In the genomic region with DNA sequence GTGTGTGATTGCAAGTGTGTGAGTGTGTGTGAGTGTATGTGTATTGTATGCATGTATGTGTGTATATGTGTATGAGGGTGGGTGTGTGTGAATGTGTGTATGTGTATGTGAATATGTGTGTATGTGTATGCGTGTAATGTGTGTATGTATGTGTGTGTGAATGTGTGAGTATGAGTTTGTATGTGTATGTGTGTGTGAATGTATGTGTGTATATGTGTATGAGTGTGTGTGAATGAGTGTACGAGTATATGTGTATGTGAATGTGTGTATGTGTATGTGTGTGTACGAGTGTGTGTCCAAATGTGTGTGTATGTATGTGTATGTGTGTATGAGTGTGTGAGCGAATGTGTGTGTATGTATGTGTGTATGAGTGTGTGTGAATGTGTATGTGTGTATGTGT, we compare ENCODE assay signal across 34 cellular contexts. TPM values are rescaled to one million over a fixed set of nuclear protein-coding genes. Genes with fewer than 3 reads are reported as not detected.
"Had no signal": no experiment of that assay in that cellular context is flagged by ENCODE, and none has a peak within 500 bp of the region (broad histone marks: within the 10 kb centered on the region; RNA-seq: fewer than 3 reads in every experiment).

No MANE protein-coding gene starts in this region.

- H3K9ac ChIP-seq: neural progenitor cell, parathyroid adenoma had no signal

- H3K79me2 ChIP-seq: parathyroid adenoma had no signal

- H3K27ac Mint-ChIP-seq: mesothelial cell of epicardium; natural killer cell; nephron progenitor cell; neural progenitor cell; stimulated activated memory B cell treated with anti-CD40 and anti-IgM and Interleukin-4, amounts not matched to agents 10 μg/mL and 1 μg/mL and 100 μg/mL, for 72 hours; stimulated activated naive CD8-positive, alpha-beta T cell treated with anti-CD3 and anti-CD28 coated beads, Interleukin-15, amount 100 ng/mL, for 72 hours had no signal

- H3K27me3 ChIP-seq: neural progenitor cell, neutrophil, right lobe of liver, transverse colon, upper lobe of left lung, vagina had no signal

- H3K4me3 Mint-ChIP-seq: mesothelial cell of epicardium; naive B cell; natural killer cell; nephron progenitor cell; neural progenitor cell; stimulated activated memory B cell treated with anti-CD40 and anti-IgM and Interleukin-4, amounts not matched to agents 10 μg/mL and 1 μg/mL and 100 μg/mL, for 72 hours; stimulated activated naive CD8-positive, alpha-beta T cell treated with anti-CD3 and anti-CD28 coated beads, Interleukin-15, amount 100 ng/mL, for 72 hours had no signal

- H3K36me3 ChIP-seq: left ventricle myocardium inferior, neural progenitor cell, neutrophil, right lobe of liver, transverse colon, upper lobe of left lung, vagina had no signal

- H3K4me2 ChIP-seq: neural progenitor cell, smooth muscle cell had no signal

- H3K27ac ChIP-seq: left ventricle myocardium inferior, neural progenitor cell, neutrophil, parathyroid adenoma, psoas muscle, right lobe of liver, transverse colon, upper lobe of left lung, vagina had no signal

- H3K4me3 ChIP-seq: left ventricle myocardium inferior, lung, neural progenitor cell, psoas muscle, right lobe of liver, smooth muscle cell, transverse colon, upper lobe of left lung, vagina had no signal

- ATAC-seq: psoas muscle; right lobe of liver; stimulated activated memory B cell treated with anti-CD40 and anti-IgM and Interleukin-4, amounts not matched to agents 10 μg/mL and 1 μg/mL and 100 μg/mL, for 72 hours; stimulated activated naive CD8-positive, alpha-beta T cell treated with anti-CD3 and anti-CD28 coated beads, Interleukin-15, amount 100 ng/mL, for 72 hours had no signal

- H3K36me3 Mint-ChIP-seq: mesothelial cell of epicardium; naive B cell; natural killer cell; neural progenitor cell; stimulated activated memory B cell treated with anti-CD40 and anti-IgM and Interleukin-4, amounts not matched to agents 10 μg/mL and 1 μg/mL and 100 μg/mL, for 72 hours had no signal

- H2AFZ ChIP-seq: neural progenitor cell, parathyroid adenoma had no signal

- H3K4me1 ChIP-seq: left ventricle myocardium inferior, neural progenitor cell, parathyroid adenoma, psoas muscle, right lobe of liver, transverse colon, upper lobe of left lung, vagina had no signal

- DNase-seq: islet precursor cell; left ventricle myocardium inferior; mesendoderm; naive B cell; natural killer cell; nephron progenitor cell; occipital lobe; psoas muscle; right lobe of liver; stimulated activated CD4-positive, alpha-beta T cell treated with anti-CD3 and anti-CD28 coated beads, Interleukin-1b, Interleukin-23, amount 100 ng/mL, for 48 hours; stimulated activated CD4-positive, alpha-beta T cell treated with anti-CD3 and anti-CD28 coated beads, Interleukin-2, amount 100 ng/mL, for 48 hours; stimulated activated CD4-positive, alpha-beta T cell treated with anti-CD3 and anti-CD28 coated beads, Interleukin-4, amount 100 ng/mL, for 4 hours; stimulated activated CD8-positive, alpha-beta memory T cell treated with anti-CD3 and anti-CD28 coated beads, Interleukin-4, amount 100 ng/mL, for 48 hours; stimulated activated naive CD4-positive, alpha-beta T cell treated with Interleukin-2 at 50 U/mL for 16 hours; stimulated activated naive CD8-positive, alpha-beta T cell treated with anti-CD3 and anti-CD28 coated beads, Interleukin-15, amount 100 ng/mL, for 72 hours; substantia nigra; transverse colon had no signal

- H3K9me3 ChIP-seq: left ventricle myocardium inferior, neutrophil, psoas muscle, right lobe of liver, transverse colon, upper lobe of left lung, vagina had no signal

- H3K4me1 Mint-ChIP-seq: mesothelial cell of epicardium; naive B cell; natural killer cell; nephron progenitor cell; neural progenitor cell; stimulated activated memory B cell treated with anti-CD40 and anti-IgM and Interleukin-4, amounts not matched to agents 10 μg/mL and 1 μg/mL and 100 μg/mL, for 72 hours; stimulated activated naive CD8-positive, alpha-beta T cell treated with anti-CD3 and anti-CD28 coated beads, Interleukin-15, amount 100 ng/mL, for 72 hours had no signal

- H3K27me3 Mint-ChIP-seq: stimulated activated memory B cell treated with anti-CD40 and anti-IgM and Interleukin-4, amounts not matched to agents 10 μg/mL and 1 μg/mL and 100 μg/mL, for 72 hours; stimulated activated naive CD8-positive, alpha-beta T cell treated with anti-CD3 and anti-CD28 coated beads, Interleukin-15, amount 100 ng/mL, for 72 hours had no signal

- H3K9me3 Mint-ChIP-seq: mesothelial cell of epicardium; natural killer cell; nephron progenitor cell; neural progenitor cell; stimulated activated memory B cell treated with anti-CD40 and anti-IgM and Interleukin-4, amounts not matched to agents 10 μg/mL and 1 μg/mL and 100 μg/mL, for 72 hours; stimulated activated naive CD8-positive, alpha-beta T cell treated with anti-CD3 and anti-CD28 coated beads, Interleukin-15, amount 100 ng/mL, for 72 hours had no signal

RNA-seq across cellular contexts. Expression of a gene that starts 8.2 kb away (rescaled TPM):
- total RNA-seq: kidney epithelial cell, left ventricle myocardium inferior, lower leg skin, lung, mesothelial cell of epicardium, mononuclear cell, natural killer cell, occipital lobe, osteocyte, posterior vena cava, psoas muscle, right lobe of liver, skeletal muscle tissue, smooth muscle cell, temporal lobe, transverse colon, upper lobe of left lung, urinary bladder, vagina had no signal
- polyA plus RNA-seq: lung, psoas muscle, smooth muscle cell, urinary bladder had no signal
